In the genomic region with DNA sequence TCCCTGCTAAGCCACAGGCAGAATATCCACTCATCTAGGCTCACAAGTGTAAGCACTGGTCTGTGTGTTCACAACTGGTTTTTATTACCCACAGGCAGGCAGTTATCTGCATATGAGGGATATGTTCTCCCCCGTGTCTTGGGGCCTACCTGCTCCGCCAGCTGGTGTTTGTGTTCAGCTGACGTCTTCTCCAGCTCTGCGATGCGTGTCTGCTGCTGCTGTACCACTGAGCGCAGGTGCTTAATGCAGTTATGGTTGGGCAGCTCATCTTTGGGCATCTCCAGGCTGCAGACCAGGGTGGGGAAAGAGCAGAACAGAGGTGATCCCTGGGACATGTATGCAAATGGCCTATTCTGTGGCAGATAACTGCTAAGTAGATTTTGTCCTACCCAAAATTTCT, we compare ENCODE assay signal across 1 cellular context.
TF ChIP-seq lines count a peak whose summit lies in the region.

No MANE protein-coding gene starts in this region.

TF ChIP-seq in K562, 482 proteins besides CTCF, POLR2A, EP300 and RAD21:
- TF ChIP-seq ARHGAP35 (IDR thresholded peaks at IDR 0.05; ENCODE audit: partially characterized antibody) (no peak), CEBPG (CRISPR knock-in tag; IDR thresholded peaks at IDR 0.05) (no peak), CEBPG (tag; conservative IDR thresholded peaks at IDR 0.05 in 1 of 2, IDR thresholded peaks at IDR 0.05 in 1 of 2) (no peak), ZNF695 (CRISPR knock-in tag; IDR thresholded peaks at IDR 0.05) (no peak), TFAP4 (CRISPR knock-in tag; IDR thresholded peaks at IDR 0.05; ENCODE audit: borderline replicate concordance) (0 out of 2 replicates have a peak, but pooled peaks have one; percentile 14), ZNF311 (CRISPR knock-in tag; IDR thresholded peaks at IDR 0.05) (no peak), HDAC6 (IDR thresholded peaks at IDR 0.05; ENCODE audit: low read depth, low read length) (no peak)
